26 cellular contexts compared by ENCODE assay signal in genomic region chr12:93686572-93687365, GRCh38.
"Had no signal": no experiment of that assay in that cellular context is flagged by ENCODE, and none has a peak within 500 bp of the region (broad histone marks: within the 10 kb centered on the region; RNA-seq: fewer than 3 reads in every experiment).

No MANE protein-coding gene starts in this region.

- H3K4me2 ChIP-seq: PC-9 had no signal

- FAIRE-seq: TTC549 had no signal

- H3K4me3 ChIP-seq: breast epithelium, PC-9 had no signal

- H2AFZ ChIP-seq: PC-9 had no signal

- DNase-seq: activated CD4-positive, alpha-beta T cell treated with anti-CD3 and anti-CD28 coated beads for 36 hours; activated CD4-positive, alpha-beta T cell treated with anti-CD3 and anti-CD28 coated beads, Interleukin-2, amount 50 U/mL, for 1 hour; activated CD8-positive, alpha-beta memory T cell treated with anti-CD3 and anti-CD28 coated beads, Interleukin-2, amount 50 U/mL, for 4 hours; activated CD8-positive, alpha-beta T cell treated with anti-CD3 and anti-CD28 coated beads for 36 hours; activated gamma-delta T cell treated with Interleukin-2 at 50 U/mL for 16 hours; activated naive CD4-positive, alpha-beta T cell treated with anti-CD3 and anti-CD28 coated beads, Interleukin-2, amount 10 ng/mL, durations not matched to agents 7 days and 5 days; activated naive CD8-positive, alpha-beta T cell treated with anti-CD3 and anti-CD28 coated beads for 36 hours; activated T-cell treated with anti-CD3 and anti-CD28 coated beads, Interleukin-2, amount 50 U/mL, for 72 hours; caudate nucleus; IMR-90; KG1; NCI-H1105 treated with DMSO at 0.1 percent for 48 hours; NCI-H1436 treated with DMSO at 0.1 percent for 48 hours; NCI-H187 treated with DMSO at 0.1 percent for 48 hours; NCI-H2081 treated with DMSO at 0.1 percent for 48 hours; NCI-H345; NCI-H510A; NCI-H526 treated with DMSO at 0.1 percent for 48 hours; NK-92 treated with Interleukin-12 subunit alpha and Interleukin-12 subunit beta, amount 100 ng/mL, for 24 hours; PC-9; SHP77 treated with DMSO at 0.1 percent for 48 hours; T-helper 17 cell; T1000 had no signal

- H3K27ac ChIP-seq: breast epithelium, PC-9, VCaP had no signal

- H3K36me3 ChIP-seq: breast epithelium had no signal

- ATAC-seq: activated CD4-positive, alpha-beta T cell treated with anti-CD3 and anti-CD28 coated beads for 36 hours; activated CD8-positive, alpha-beta T cell treated with anti-CD3 and anti-CD28 coated beads for 36 hours; activated T-cell treated with anti-CD3 and anti-CD28 coated beads, Interleukin-2, amount 50 U/mL, for 72 hours; T-helper 17 cell had no signal

- H3K27me3 ChIP-seq: breast epithelium had no signal

- H3K9me3 ChIP-seq: breast epithelium had no signal

- H3K4me1 ChIP-seq: breast epithelium had no signal
